Comparison of ENCODE assay signal across 11 cellular contexts in the genomic region with DNA sequence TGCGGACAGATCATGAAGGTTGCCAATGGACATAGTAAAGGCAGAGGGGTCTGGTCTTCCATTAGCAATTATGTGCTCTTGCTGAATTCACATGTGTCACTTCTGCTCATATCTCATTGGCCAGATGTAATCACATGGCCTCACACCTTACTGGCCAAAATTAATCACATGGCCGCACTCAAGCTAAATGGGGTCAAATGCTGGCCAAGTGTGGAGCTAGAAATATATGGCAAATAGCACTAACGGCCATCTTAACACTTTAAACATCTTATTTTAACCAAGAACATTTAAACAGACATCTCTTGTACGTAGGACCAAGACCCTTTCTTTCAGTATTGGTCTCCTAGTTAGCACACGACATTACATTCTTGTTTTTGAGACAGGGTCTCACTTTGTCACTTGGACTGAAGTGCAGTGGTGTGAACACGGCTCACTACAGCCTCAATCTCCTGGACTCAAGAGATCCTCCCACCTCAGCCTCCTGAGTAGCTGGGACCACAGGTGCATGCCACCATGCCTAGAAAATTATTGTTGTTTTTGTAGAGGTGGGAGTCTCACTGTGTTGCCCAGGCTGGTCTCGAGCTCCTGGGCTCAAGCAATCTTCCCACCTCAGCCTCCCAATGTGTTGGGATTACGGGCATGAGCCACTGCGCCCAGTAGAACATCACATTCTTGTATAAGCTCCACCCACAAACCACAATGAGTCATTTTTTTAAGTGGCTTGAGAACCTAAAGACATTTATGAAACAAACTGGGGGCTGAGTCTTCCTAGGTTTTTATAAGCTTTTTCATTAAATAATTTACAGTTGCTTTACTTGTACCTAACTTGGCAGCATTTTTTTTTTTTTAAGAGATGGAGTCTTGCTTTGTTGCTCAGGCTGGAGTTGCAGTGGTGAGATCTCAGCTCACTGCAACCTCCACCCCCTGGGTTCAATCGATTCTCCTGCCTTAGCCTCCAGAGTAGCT. TPM values are rescaled to one million over a fixed set of nuclear protein-coding genes. Genes with fewer than 3 reads are reported as not detected.
DNase-seq lines count a peak whose midpoint lies in the region; ATAC-seq and TF ChIP-seq lines count a peak whose summit lies in the region.
"Had no signal": no experiment of that assay in that cellular context is flagged by ENCODE, and none has a peak within 500 bp of the region (broad histone marks: within the 10 kb centered on the region; RNA-seq: fewer than 3 reads in every experiment).

No MANE protein-coding gene starts in this region.

- H3K4me3 Mint-ChIP-seq in activated CD4-positive, alpha-beta T cell treated with anti-CD3 and anti-CD28 coated beads for 36 hours: no peak overlapping the region
- peak overlapping the region in 1 of 3 donors; percentile 13 for H3K4me3 Mint-ChIP-seq in T-cell

- no peaks in the 10 kb centered on the region for H3K9me2 ChIP-seq in OCI-LY1 (ENCODE audit: low read depth, low read length)

- H3K27ac ChIP-seq in OCI-LY1 (ENCODE audit: low read depth, low read length, poor library complexity, severe bottlenecking): peak overlapping the region; percentile 32
- H3K27ac ChIP-seq: BLaER1 had no signal

- peaks cover 14% of the 10 kb centered on the region for H3K79me2 ChIP-seq in OCI-LY1 (ENCODE audit: insufficient read depth, low read length)

- no peaks in the 10 kb centered on the region for H4K20me1 ChIP-seq in OCI-LY1 (ENCODE audit: insufficient read depth, low read length)

- H3K4me3 ChIP-seq in OCI-LY1 (ENCODE audit: low read depth, low read length, poor library complexity, severe bottlenecking): no peak overlapping the region
- H3K4me3 ChIP-seq in cardiac fibroblast (replicated peaks in 1 of 2; ENCODE audit: low read depth in 2 of 2, low read length in 2 of 2): no peak overlapping the region
- H3K4me3 ChIP-seq in skeletal muscle cell (ENCODE audit: low read depth, low read length): no peak overlapping the region
- H3K4me3 ChIP-seq: BLaER1 had no signal

- peaks cover 46% of the 10 kb centered on the region for H3K4me1 ChIP-seq in OCI-LY1 (ENCODE audit: insufficient read depth, low read length, severe bottlenecking)

- DNase-seq in activated CD4-positive, alpha-beta T cell treated with anti-CD3 and anti-CD28 coated beads for 36 hours: peak; percentile 31
- no peak for DNase-seq in activated CD4-positive, alpha-beta T cell treated with anti-CD3 and anti-CD28 coated beads for 4 hours
- DNase-seq in cardiac fibroblast (ENCODE audit: low read depth in 2 of 2): peak; percentile 85 to 93
- peak; percentile 61 for DNase-seq in skeletal muscle cell (ENCODE audit: low read depth)
- DNase-seq in anterior cingulate cortex (lab: John Stamatoyannopoulos, UW): no peak
- DNase-seq in T-cell: no peak
- DNase-seq: NCI-H2227 treated with DMSO at 0.1 percent for 48 hours had no signal

- POLR2A ChIA-PET in activated CD4-positive, alpha-beta T cell treated with anti-CD3 and anti-CD28 coated beads for 36 hours (lab: Charles Lee): interaction anchor here (0.6 to 1.5 kb wide), 8 partner anchors 17 to 1229 kb away, joined by 3 to 7 read pairs (median 3); a partner anchor contains a TSS
- POLR2A ChIA-PET in T-cell (lab: Charles Lee): interaction anchor here in 1 of 2 donors (0.7 kb wide), 1 partner anchor 20 kb away, joined by 3 read pairs; no protein-coding TSS in a partner anchor

- no peaks in the 10 kb centered on the region for H3K36me3 ChIP-seq in OCI-LY1 (ENCODE audit: insufficient read depth, low read length)

- H3F3A ChIP-seq in OCI-LY1 (ENCODE audit: insufficient read depth, low read length): no peaks in the 10 kb centered on the region

- no peak overlapping the region for H3K9ac ChIP-seq in OCI-LY1 (ENCODE audit: low read length)
- H3K9ac ChIP-seq: BLaER1 had no signal

- H3K27me3 ChIP-seq in OCI-LY1 (ENCODE audit: insufficient read depth, low read length): no peaks in the 10 kb centered on the region
- H3K27me3 ChIP-seq: BLaER1 had no signal

- no peak overlapping the region for H3K4me2 ChIP-seq in OCI-LY1 (ENCODE audit: low read length)
- H3K4me2 ChIP-seq: BLaER1 had no signal

- no peak overlapping the region for H2AFZ ChIP-seq in OCI-LY1 (ENCODE audit: low read length)

- H3K9me3 ChIP-seq in OCI-LY1 (ENCODE audit: low read length): 0 out of 2 replicates have a peak, but pooled peaks cover 3% of the 10 kb centered on the region

- peak; percentile 22 for ATAC-seq in activated CD4-positive, alpha-beta T cell treated with anti-CD3 and anti-CD28 coated beads for 36 hours
- ATAC-seq in HG03175 (IDR thresholded peaks at IDR 0.05; ENCODE audit: unreplicated experiment) (no peak), T-cell (replicated peaks in 1 of 4) (no peak)
- ATAC-seq: left lobe of liver had no signal

- no peaks in the 10 kb centered on the region for H3K27me3 Mint-ChIP-seq in activated CD4-positive, alpha-beta T cell treated with anti-CD3 and anti-CD28 coated beads for 36 hours
- H3K27me3 Mint-ChIP-seq in T-cell: no peaks in the 10 kb centered on the region

- H3K9me3 Mint-ChIP-seq in activated CD4-positive, alpha-beta T cell treated with anti-CD3 and anti-CD28 coated beads for 36 hours (ENCODE audit: low read depth): peaks cover 11% of the 10 kb centered on the region
- peaks cover 0 to 5% (median 5%) of the 10 kb centered on the region in 3 donors for H3K9me3 Mint-ChIP-seq in T-cell

- TF ChIP-seq CTCF in OCI-LY1 (IDR thresholded peaks at IDR 0.05; ENCODE audit: low read length) (no peak), cardiac fibroblast (IDR thresholded peaks at IDR 0.05; ENCODE audit: low read depth, low read length) (no peak)

- peaks cover 18% of the 10 kb centered on the region for H3K36me3 Mint-ChIP-seq in activated CD4-positive, alpha-beta T cell treated with anti-CD3 and anti-CD28 coated beads for 36 hours (ENCODE audit: low read depth)
- peaks cover 4% of the 10 kb centered on the region for H3K36me3 Mint-ChIP-seq in T-cell

- H3K27ac Mint-ChIP-seq in activated CD4-positive, alpha-beta T cell treated with anti-CD3 and anti-CD28 coated beads for 36 hours: no peak overlapping the region
- H3K27ac Mint-ChIP-seq in T-cell: peak overlapping the region in 1 of 2 donors; percentile 46

- H3K4me1 Mint-ChIP-seq in activated CD4-positive, alpha-beta T cell treated with anti-CD3 and anti-CD28 coated beads for 36 hours: peaks cover 33% of the 10 kb centered on the region
- H3K4me1 Mint-ChIP-seq in T-cell: peaks cover 32 to 37% (median 33%) of the 10 kb centered on the region in 3 donors

- intact Hi-C loops in activated CD4-positive, alpha-beta T cell treated with anti-CD3 and anti-CD28 coated beads for 36 hours (cut with DNase I, micrococcal nuclease): no loop called here

- CTCF ChIA-PET in activated CD4-positive, alpha-beta T cell treated with anti-CD3 and anti-CD28 coated beads for 36 hours (lab: Charles Lee): interaction anchor here (0.8 to 1.3 kb wide), 2 partner anchors 21 to 218 kb away, joined by 3 to 5 read pairs; no protein-coding TSS in a partner anchor
- CTCF ChIA-PET in T-cell (lab: Charles Lee): interaction anchor here (0.6 to 1.0 kb wide), 4 partner anchors 27 to 1700 kb away, joined by 3 to 4 read pairs (median 3); no protein-coding TSS in a partner anchor

RNA-seq across cellular contexts. Expression of a gene that starts 2.9 kb away (rescaled TPM):
- total RNA-seq in activated CD4-positive, alpha-beta T cell treated with anti-CD3 and anti-CD28 coated beads for 36 hours: 100 to 1,000 TPM in 1 of 2 experiments, 10 to 100 TPM in 1; 76.9 to 104 TPM
- 100 to 1,000 TPM; 149 to 165 (median 156) TPM for total RNA-seq in T-cell

RNA-seq across cellular contexts. Expression of a gene that starts 19.4 kb away (rescaled TPM):
- total RNA-seq in activated CD4-positive, alpha-beta T cell treated with anti-CD3 and anti-CD28 coated beads for 36 hours: 10 to 100 TPM; 59.5 to 65.7 TPM
- total RNA-seq in T-cell: 100 to 1,000 TPM; 129 to 209 (median 193) TPM

RNA-seq across cellular contexts. Expression of a gene that starts 29.1 kb away (rescaled TPM):
- 10 to 100 TPM; 16.1 to 20.3 TPM for total RNA-seq in activated CD4-positive, alpha-beta T cell treated with anti-CD3 and anti-CD28 coated beads for 36 hours
- total RNA-seq in T-cell: 10 to 100 TPM; 13.3 to 24.9 (median 21.4) TPM

RNA-seq across cellular contexts. Expression of a gene that starts 29.5 kb away (rescaled TPM):
- 10 to 100 TPM; 29.1 to 29.6 TPM for total RNA-seq in activated CD4-positive, alpha-beta T cell treated with anti-CD3 and anti-CD28 coated beads for 36 hours
- total RNA-seq in T-cell: 100 to 1,000 TPM in 1 of 5 donors, 10 to 100 TPM in 4; 46.5 to 102 (median 88.6) TPM

RNA-seq across cellular contexts. Expression of a gene that starts 29.9 kb away (rescaled TPM):
- total RNA-seq in activated CD4-positive, alpha-beta T cell treated with anti-CD3 and anti-CD28 coated beads for 36 hours: 10 to 100 TPM; 39.6 to 49.9 TPM
- 10 to 100 TPM; 46.0 to 64.1 (median 57.6) TPM for total RNA-seq in T-cell

Comparison
In these comparisons a context has a peak if more than half of its experiments do, and no peak if none do; other contexts are left out.
1. DNase-seq: peak in activated CD4-positive, alpha-beta T cell treated with anti-CD3 and anti-CD28 coated beads for 36 hours (single experiment), cardiac fibroblast (2 of 2) and skeletal muscle cell (single experiment); none in activated CD4-positive, alpha-beta T cell treated with anti-CD3 and anti-CD28 coated beads for 4 hours (0 of 2), anterior cingulate cortex (0 of 58) and T-cell (0 of 34).